ENCODE assay signal across 1 cellular context in the genomic region with DNA sequence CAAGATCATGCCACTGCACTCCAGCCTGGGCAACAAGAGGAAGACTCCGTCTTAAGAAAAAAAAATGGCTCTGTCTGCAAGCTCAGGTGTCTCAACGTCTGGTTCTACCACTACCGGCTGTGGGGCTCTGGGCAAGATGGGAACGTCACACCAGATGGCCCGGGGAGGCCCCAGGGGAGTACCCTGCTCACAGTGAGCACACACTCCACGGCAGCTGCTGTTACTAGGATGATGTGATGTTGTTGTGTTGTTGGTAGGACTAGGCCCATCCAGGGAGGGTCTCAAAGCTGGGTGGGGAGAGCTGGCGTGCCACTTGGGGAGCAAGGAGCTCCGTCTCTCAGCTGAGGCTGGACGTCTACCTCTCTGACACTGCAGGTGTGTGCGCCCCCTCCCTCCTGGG.
TF ChIP-seq lines count a peak whose summit lies in the region.

No MANE protein-coding gene starts in this region.

TF ChIP-seq in HEK293, 187 proteins besides CTCF, POLR2A, EP300 and RAD21 (continued from another document):
- TF ChIP-seq, protein P1, sequence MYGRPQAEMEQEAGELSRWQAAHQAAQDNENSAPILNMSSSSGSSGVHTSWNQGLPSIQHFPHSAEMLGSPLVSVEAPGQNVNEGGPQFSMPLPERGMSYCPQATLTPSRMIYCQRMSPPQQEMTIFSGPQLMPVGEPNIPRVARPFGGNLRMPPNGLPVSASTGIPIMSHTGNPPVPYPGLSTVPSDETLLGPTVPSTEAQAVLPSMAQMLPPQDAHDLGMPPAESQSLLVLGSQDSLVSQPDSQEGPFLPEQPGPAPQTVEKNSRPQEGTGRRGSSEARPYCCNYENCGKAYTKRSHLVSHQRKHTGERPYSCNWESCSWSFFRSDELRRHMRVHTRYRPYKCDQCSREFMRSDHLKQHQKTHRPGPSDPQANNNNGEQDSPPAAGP (tag by site-specific recombination; IDR thresholded peaks at IDR 0.05), result peak; percentile 24; the same call in 1 of the 2 replicates
TF ChIP-seq in HEK293: peak in this region for 1.
